10 cellular contexts compared by ENCODE assay signal in genomic region chr1:171983584-171983983, GRCh38.
A peak's percentile ranks its signal among the peaks of the same experiment; 100 is the strongest.
DNase-seq lines count a peak whose midpoint lies in the region; ATAC-seq and TF ChIP-seq lines count a peak whose summit lies in the region.
"Had no signal": no experiment of that assay in that cellular context is flagged by ENCODE, and none has a peak within 500 bp of the region (broad histone marks: within the 10 kb centered on the region; RNA-seq: fewer than 3 reads in every experiment).

No MANE protein-coding gene starts in this region.

- H3K27ac ChIP-seq in HCT116 (ENCODE audit: low read depth, low read length) (no peak overlapping the region), left lung (no peak overlapping the region)

- H2AFZ ChIP-seq in HCT116 (ENCODE audit: low read depth, low read length, poor library complexity, severe bottlenecking), result no peak overlapping the region

- peaks cover 0 to 2% of the 10 kb centered on the region in 2 donors for H3K27me3 Mint-ChIP-seq in T-cell
- no peaks in the 10 kb centered on the region for H3K27me3 Mint-ChIP-seq in activated T-cell treated with anti-CD3 and anti-CD28 coated beads, Interleukin-2, amount 50 U/mL, for 72 hours (ENCODE audit: low read depth)
- H3K27me3 Mint-ChIP-seq: IgD-negative memory B cell had no signal

- RAD21 ChIA-PET in HCT116 (lab: Charles Lee; ENCODE audit: low non-redundant PET in 1 of 2, low total read pairs in 2 of 2, uncharacterized antibody in 2 of 2, unreplicated experiment in 2 of 2), result interaction anchor here (0.7 to 1.9 kb wide), 4 partner anchors 142 to 339 kb away, joined by 3 to 16 read pairs (median 4); partner anchors contain the start of gene DNM3 (in 1 of the 2)

- TF ChIP-seq RAD21 in HCT116 (IDR thresholded peaks at IDR 0.05; ENCODE audit: low read depth), result peak; percentile 76

- H3K9me3 ChIP-seq in HCT116 (ENCODE audit: control insufficient read depth in 1 of 2, insufficient read depth in 1 of 2, low read depth in 1 of 2, low read length in 2 of 2) (no peaks in the 10 kb centered on the region), adipocyte (ENCODE audit: control insufficient read depth, low read length) (no peaks in the 10 kb centered on the region), left lung (no peaks in the 10 kb centered on the region)

- no peak overlapping the region for H3K9ac ChIP-seq in HCT116 (ENCODE audit: low read length)
- no peak overlapping the region for H3K9ac ChIP-seq in adipocyte (ENCODE audit: low read length)

- H3K9me3 Mint-ChIP-seq in T-cell, result no peaks in the 10 kb centered on the region
- H3K9me3 Mint-ChIP-seq in activated T-cell treated with anti-CD3 and anti-CD28 coated beads, Interleukin-2, amount 50 U/mL, for 72 hours, result no peaks in the 10 kb centered on the region
- H3K9me3 Mint-ChIP-seq: activated CD4-positive, alpha-beta memory T cell treated with anti-CD3 and anti-CD28 coated beads, Interleukin-2, amount 10 ng/mL, durations not matched to agents 7 days and 5 days; IgD-negative memory B cell had no signal

- no peaks in the 10 kb centered on the region for H3K9me2 ChIP-seq in HCT116 (ENCODE audit: insufficient read depth)

- ATAC-seq in HCT116 (peak; percentile 60), left lung (peak; percentile 72), HG02973 (IDR thresholded peaks at IDR 0.05; ENCODE audit: unreplicated experiment) (no peak), T-cell (replicated peaks in 1 of 4) (no peak), GM19455 (IDR thresholded peaks at IDR 0.05; ENCODE audit: unreplicated experiment) (no peak)
- ATAC-seq in activated T-cell treated with anti-CD3 and anti-CD28 coated beads, Interleukin-2, amount 50 U/mL, for 72 hours (replicated peaks in 1 of 2), result no peak

- H3K4me2 ChIP-seq in HCT116 (ENCODE audit: low read length), result no peak overlapping the region

- intact Hi-C loops in HCT116 (cut with micrococcal nuclease) (no loop called here), left lung (cut with DNase I) (loop anchor here (5.0 to 10.0 kb wide), 2 partner anchors 181 to 189 kb away; no protein-coding TSS in a partner anchor)

- no peaks in the 10 kb centered on the region for H3K27me3 ChIP-seq in HCT116 (ENCODE audit: insufficient read depth, low read length)
- H3K27me3 ChIP-seq in adipocyte (replicated peaks; ENCODE audit: control insufficient read depth, insufficient read depth, low read length), result no peaks in the 10 kb centered on the region
- H3K27me3 ChIP-seq in left lung, result no peaks in the 10 kb centered on the region

- H3K4me3 Mint-ChIP-seq in T-cell, result no peak overlapping the region
- no peak overlapping the region for H3K4me3 Mint-ChIP-seq in activated T-cell treated with anti-CD3 and anti-CD28 coated beads, Interleukin-2, amount 50 U/mL, for 72 hours
- H3K4me3 Mint-ChIP-seq: activated CD4-positive, alpha-beta memory T cell treated with anti-CD3 and anti-CD28 coated beads, Interleukin-2, amount 10 ng/mL, durations not matched to agents 7 days and 5 days; IgD-negative memory B cell had no signal

- H3K4me1 ChIP-seq in HCT116 (ENCODE audit: control insufficient read depth in 1 of 2, insufficient read depth in 2 of 2, low read length in 2 of 2) (no peaks in the 10 kb centered on the region), adipocyte (ENCODE audit: control insufficient read depth, insufficient read depth, low read length) (no peaks in the 10 kb centered on the region), left lung (no peaks in the 10 kb centered on the region)

- POLR2A ChIA-PET in HCT116 (lab: Charles Lee), result no interaction called here
- POLR2A ChIA-PET in T-cell (lab: Charles Lee), result interaction anchor here in 1 of 2 donors (0.6 kb wide), 1 partner anchor 203 kb away, joined by 3 read pairs; no protein-coding TSS in a partner anchor

- CTCF ChIA-PET in HCT116 (lab: Charles Lee), result interaction anchor here (0.7 to 12.0 kb wide), 5 partner anchors 19 to 338 kb away, joined by 3 to 237 read pairs (median 10); no protein-coding TSS in a partner anchor
- CTCF ChIA-PET in T-cell (lab: Charles Lee), result interaction anchor here (0.5 to 5.0 kb wide), 5 partner anchors 182 to 440 kb away, joined by 3 to 30 read pairs (median 5); no protein-coding TSS in a partner anchor

- no peaks in the 10 kb centered on the region for H3K36me3 Mint-ChIP-seq in T-cell
- H3K36me3 Mint-ChIP-seq in activated T-cell treated with anti-CD3 and anti-CD28 coated beads, Interleukin-2, amount 50 U/mL, for 72 hours (ENCODE audit: insufficient read depth in 2 of 2), result no peaks in the 10 kb centered on the region
- H3K36me3 Mint-ChIP-seq: IgD-negative memory B cell had no signal

- H4K20me1 ChIP-seq in HCT116 (ENCODE audit: insufficient read depth), result no peaks in the 10 kb centered on the region

- H3K27ac Mint-ChIP-seq in T-cell, result no peak overlapping the region
- no peak overlapping the region for H3K27ac Mint-ChIP-seq in activated T-cell treated with anti-CD3 and anti-CD28 coated beads, Interleukin-2, amount 50 U/mL, for 72 hours
- H3K27ac Mint-ChIP-seq: activated CD4-positive, alpha-beta memory T cell treated with anti-CD3 and anti-CD28 coated beads, Interleukin-2, amount 10 ng/mL, durations not matched to agents 7 days and 5 days; IgD-negative memory B cell had no signal

- TF ChIP-seq CTCF in HCT116 (IDR thresholded peaks at IDR 0.05 in 2 of 3, conservative IDR thresholded peaks at IDR 0.05 in 1 of 3; ENCODE audit: borderline replicate concordance in 1 of 3, insufficient read depth in 1 of 3, low read depth in 2 of 3, low read length in 2 of 3), result peak in 2 of 3 experiments; percentile 46 to 61; a peak in 4 of 6 replicates
- peak in 1 of 2 donors; percentile 33 for TF ChIP-seq CTCF in left lung (IDR thresholded peaks at IDR 0.05)

- H3K79me2 ChIP-seq in HCT116 (ENCODE audit: insufficient read depth, low read length), result no peaks in the 10 kb centered on the region

- H3K36me3 ChIP-seq in HCT116 (ENCODE audit: control insufficient read depth in 1 of 2, insufficient read depth in 2 of 2, low read length in 2 of 2) (no peaks in the 10 kb centered on the region), adipocyte (ENCODE audit: control insufficient read depth, insufficient read depth, low read length, severe bottlenecking) (no peaks in the 10 kb centered on the region), left lung (no peaks in the 10 kb centered on the region)

- H3K4me3 ChIP-seq in HCT116 (replicated peaks in 1 of 2; ENCODE audit: low read depth in 1 of 2, low read length in 2 of 2), result no peak overlapping the region
- no peak overlapping the region for H3K4me3 ChIP-seq in adipocyte (ENCODE audit: low read length)
- H3K4me3 ChIP-seq in left lung, result no peak overlapping the region

- BruUV-seq in HCT116 (replicated peaks; lab: Mats Ljungman, UMichigan), result no TSS peak

- TF ChIP-seq POLR2A in HCT116 (IDR thresholded peaks at IDR 0.05; ENCODE audit: borderline replicate concordance, extremely low read depth, insufficient read depth, insufficient read length), result no peak

- H3K4me1 Mint-ChIP-seq in T-cell, result peaks cover 0 to 3% (median 2%) of the 10 kb centered on the region in 3 donors
- no peaks in the 10 kb centered on the region for H3K4me1 Mint-ChIP-seq in activated T-cell treated with anti-CD3 and anti-CD28 coated beads, Interleukin-2, amount 50 U/mL, for 72 hours (ENCODE audit: low read depth)
- H3K4me1 Mint-ChIP-seq: activated CD4-positive, alpha-beta memory T cell treated with anti-CD3 and anti-CD28 coated beads, Interleukin-2, amount 10 ng/mL, durations not matched to agents 7 days and 5 days; IgD-negative memory B cell had no signal

- DNase-seq in AML-193 (lab: John Stamatoyannopoulos, UW), result peak; percentile 6 to 19
- DNase-seq in HCT116 (ENCODE audit: low read depth, low spot score), result peak; percentile 4
- DNase-seq in adipocyte (ENCODE audit: low read depth), result peak; percentile 74
- DNase-seq in left lung, result no peak
- no peak for DNase-seq in T-cell
- no peak for DNase-seq in activated T-cell treated with anti-CD3 and anti-CD28 coated beads, Interleukin-2, amount 50 U/mL, for 72 hours
- DNase-seq: activated CD4-positive, alpha-beta memory T cell treated with anti-CD3 and anti-CD28 coated beads, Interleukin-2, amount 10 ng/mL, durations not matched to agents 7 days and 5 days had no signal

TF ChIP-seq in HCT116, 20 proteins besides CTCF, POLR2A, EP300 and RAD21:
- TF ChIP-seq POLR2AphosphoS5 (IDR thresholded peaks at IDR 0.05; ENCODE audit: low read depth, low read length), result no peak
- no peak for TF ChIP-seq TCF7L2 (IDR thresholded peaks at IDR 0.05; ENCODE audit: borderline replicate concordance, extremely low read depth, insufficient read depth, insufficient read length)
- TF ChIP-seq CEBPB (IDR thresholded peaks at IDR 0.05; ENCODE audit: low read depth), result no peak
- TF ChIP-seq YY1 (IDR thresholded peaks at IDR 0.05; ENCODE audit: extremely low read depth, insufficient replicate concordance, low read depth, low read length), result no peak
- no peak for TF ChIP-seq JUND (IDR thresholded peaks at IDR 0.05)
- no peak for TF ChIP-seq ZBTB33 (IDR thresholded peaks at IDR 0.05; ENCODE audit: extremely low read depth, insufficient replicate concordance, low read length)
- no peak for TF ChIP-seq SIN3A (IDR thresholded peaks at IDR 0.05; ENCODE audit: low read depth)
- no peak for TF ChIP-seq EGR1 (IDR thresholded peaks at IDR 0.05; ENCODE audit: low read depth)
- no peak for TF ChIP-seq EZH2 (IDR thresholded peaks at IDR 0.05)
- TF ChIP-seq SRF (IDR thresholded peaks at IDR 0.05; ENCODE audit: low read depth), result no peak
- no peak for TF ChIP-seq ZNF274 (IDR thresholded peaks at IDR 0.05; ENCODE audit: low read depth, low read length)

Comparison
In these comparisons a context has a peak if more than half of its experiments do, and no peak if none do; other contexts are left out.
1. DNase-seq: peak in AML-193 (2 of 2), HCT116 (single experiment) and adipocyte (single experiment); none in left lung (0 of 2), T-cell (0 of 34) and activated T-cell treated with anti-CD3 and anti-CD28 coated beads, Interleukin-2, amount 50 U/mL, for 72 hours (0 of 2).
2. ATAC-seq: peak in HCT116 (single experiment) and left lung (single experiment); none in HG02973 (single experiment), T-cell (0 of 4), GM19455 (single experiment) and activated T-cell treated with anti-CD3 and anti-CD28 coated beads, Interleukin-2, amount 50 U/mL, for 72 hours (0 of 2).